In genomic region chr6:31665501-31666336, GRCh38 we compare ENCODE assay signal across 1 cellular context.
TF ChIP-seq lines count a peak whose summit lies in the region.

CSNK2B (plus strand) TSS chr6:31666080; CDS start chr6:31666832, 752 bp downstream.

TF ChIP-seq in GM12878, 131 proteins besides CTCF, POLR2A, EP300 and RAD21 (continued from another document and continues in another):
- TF ChIP-seq, protein P1, sequence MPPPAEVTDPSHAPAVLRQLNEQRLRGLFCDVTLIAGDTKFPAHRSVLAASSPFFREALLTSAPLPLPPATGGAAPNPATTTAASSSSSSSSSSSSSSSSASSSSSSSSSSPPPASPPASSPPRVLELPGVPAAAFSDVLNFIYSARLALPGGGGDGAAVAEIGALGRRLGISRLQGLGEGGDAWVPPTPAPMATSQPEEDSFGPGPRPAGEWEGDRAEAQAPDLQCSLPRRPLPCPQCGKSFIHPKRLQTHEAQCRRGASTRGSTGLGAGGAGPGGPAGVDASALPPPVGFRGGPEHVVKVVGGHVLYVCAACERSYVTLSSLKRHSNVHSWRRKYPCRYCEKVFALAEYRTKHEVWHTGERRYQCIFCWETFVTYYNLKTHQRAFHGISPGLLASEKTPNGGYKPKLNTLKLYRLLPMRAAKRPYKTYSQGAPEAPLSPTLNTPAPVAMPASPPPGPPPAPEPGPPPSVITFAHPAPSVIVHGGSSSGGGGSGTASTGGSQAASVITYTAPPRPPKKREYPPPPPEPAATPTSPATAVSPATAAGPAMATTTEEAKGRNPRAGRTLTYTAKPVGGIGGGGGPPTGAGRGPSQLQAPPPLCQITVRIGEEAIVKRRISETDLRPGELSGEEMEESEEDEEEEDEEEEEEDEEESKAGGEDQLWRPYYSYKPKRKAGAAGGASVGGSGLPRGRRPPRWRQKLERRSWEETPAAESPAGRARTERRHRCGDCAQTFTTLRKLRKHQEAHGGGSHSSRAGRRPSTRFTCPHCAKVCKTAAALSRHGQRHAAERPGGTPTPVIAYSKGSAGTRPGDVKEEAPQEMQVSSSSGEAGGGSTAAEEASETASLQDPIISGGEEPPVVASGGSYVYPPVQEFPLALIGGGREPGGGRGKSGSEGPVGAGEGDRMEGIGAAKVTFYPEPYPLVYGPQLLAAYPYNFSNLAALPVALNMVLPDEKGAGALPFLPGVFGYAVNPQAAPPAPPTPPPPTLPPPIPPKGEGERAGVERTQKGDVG (CRISPR knock-in tag; IDR thresholded peaks at IDR 0.05): no peak
- TF ChIP-seq, protein P2, sequence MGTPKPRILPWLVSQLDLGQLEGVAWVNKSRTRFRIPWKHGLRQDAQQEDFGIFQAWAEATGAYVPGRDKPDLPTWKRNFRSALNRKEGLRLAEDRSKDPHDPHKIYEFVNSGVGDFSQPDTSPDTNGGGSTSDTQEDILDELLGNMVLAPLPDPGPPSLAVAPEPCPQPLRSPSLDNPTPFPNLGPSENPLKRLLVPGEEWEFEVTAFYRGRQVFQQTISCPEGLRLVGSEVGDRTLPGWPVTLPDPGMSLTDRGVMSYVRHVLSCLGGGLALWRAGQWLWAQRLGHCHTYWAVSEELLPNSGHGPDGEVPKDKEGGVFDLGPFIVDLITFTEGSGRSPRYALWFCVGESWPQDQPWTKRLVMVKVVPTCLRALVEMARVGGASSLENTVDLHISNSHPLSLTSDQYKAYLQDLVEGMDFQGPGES (IDR thresholded peaks at IDR 0.05): 0 out of 2 replicates have a peak, but pooled peaks have one; percentile 32
- TF ChIP-seq ATF2 (IDR thresholded peaks at IDR 0.05; ENCODE audit: low read length) (no peak), NBN (IDR thresholded peaks at IDR 0.05) (no peak), HDAC6 (IDR thresholded peaks at IDR 0.05; ENCODE audit: unreplicated experiment) (no peak), GATAD2B (conservative IDR thresholded peaks at IDR 0.05; ENCODE audit: low read depth) (peak; percentile 27; the same call in 1 of the 2 replicates), SUZ12 (IDR thresholded peaks at IDR 0.05; ENCODE audit: unreplicated experiment) (no peak), YY1 (IDR thresholded peaks at IDR 0.05; ENCODE audit: low read depth, low read length) (peak; percentile 84), FOXM1 (IDR thresholded peaks at IDR 0.05; ENCODE audit: low read depth, low read length) (no peak), PAX8 (IDR thresholded peaks at IDR 0.05) (no peak), JUND (IDR thresholded peaks at IDR 0.05; ENCODE audit: low read depth, low read length) (no peak), IRF4 (IDR thresholded peaks at IDR 0.05; ENCODE audit: low read depth, low read length) (no peak), ZZZ3 (IDR thresholded peaks at IDR 0.05; ENCODE audit: control insufficient read depth, insufficient read length, low read depth) (no peak), FOXK2 (IDR thresholded peaks at IDR 0.05) (no peak), CBFB (IDR thresholded peaks at IDR 0.05; ENCODE audit: low read depth) (0 out of 2 replicates have a peak, but pooled peaks have one; percentile 8), CEBPZ (IDR thresholded peaks at IDR 0.05; ENCODE audit: low read depth, low read length) (no peak), CHD1 (IDR thresholded peaks at IDR 0.05; ENCODE audit: low read depth, low read length) (0 out of 2 replicates have a peak, but pooled peaks have one; percentile 40), SKIL (IDR thresholded peaks at IDR 0.05; ENCODE audit: low read depth, poor library complexity, severe bottlenecking) (no peak), RBBP5 (conservative IDR thresholded peaks at IDR 0.05) (no peak), NR2F1 (conservative IDR thresholded peaks at IDR 0.05) (peak; percentile 59), SMARCA5 (IDR thresholded peaks at IDR 0.05) (peak; percentile 24; the same call in 1 of the 2 replicates), CEBPB (IDR thresholded peaks at IDR 0.05; ENCODE audit: borderline replicate concordance in 1 of 2, low read depth in 2 of 2, low read length in 2 of 2) (no peak), REST (IDR thresholded peaks at IDR 0.05; ENCODE audit: low read depth, low read length) (no peak), ZBED1 (IDR thresholded peaks at IDR 0.05; ENCODE audit: borderline replicate concordance) (no peak), YBX1 (IDR thresholded peaks at IDR 0.05) (no peak), HCFC1 (IDR thresholded peaks at IDR 0.05; ENCODE audit: low read length) (peak; percentile 97), MTA3 (IDR thresholded peaks at IDR 0.05; ENCODE audit: borderline replicate concordance, low read length) (no peak), SP1 (IDR thresholded peaks at IDR 0.05; ENCODE audit: low read depth, low read length) (peak; percentile 59), NR2C1 (IDR thresholded peaks at IDR 0.05) (peak; percentile 98), ZNF24 (IDR thresholded peaks at IDR 0.05) (no peak), WRNIP1 (IDR thresholded peaks at IDR 0.05; ENCODE audit: borderline replicate concordance, low read depth, low read length) (no peak), LARP7 (IDR thresholded peaks at IDR 0.05) (peak; percentile 76), FOS (IDR thresholded peaks at IDR 0.05; ENCODE audit: borderline replicate concordance, extremely low read depth, insufficient read length) (no peak), TARDBP (IDR thresholded peaks at IDR 0.05; ENCODE audit: borderline replicate concordance) (peak; percentile 17; the same call in 1 of the 2 replicates), TCF3 (IDR thresholded peaks at IDR 0.05; ENCODE audit: borderline replicate concordance, insufficient read depth, low read depth, low read length) (no peak)
- TF ChIP-seq, protein P3, sequence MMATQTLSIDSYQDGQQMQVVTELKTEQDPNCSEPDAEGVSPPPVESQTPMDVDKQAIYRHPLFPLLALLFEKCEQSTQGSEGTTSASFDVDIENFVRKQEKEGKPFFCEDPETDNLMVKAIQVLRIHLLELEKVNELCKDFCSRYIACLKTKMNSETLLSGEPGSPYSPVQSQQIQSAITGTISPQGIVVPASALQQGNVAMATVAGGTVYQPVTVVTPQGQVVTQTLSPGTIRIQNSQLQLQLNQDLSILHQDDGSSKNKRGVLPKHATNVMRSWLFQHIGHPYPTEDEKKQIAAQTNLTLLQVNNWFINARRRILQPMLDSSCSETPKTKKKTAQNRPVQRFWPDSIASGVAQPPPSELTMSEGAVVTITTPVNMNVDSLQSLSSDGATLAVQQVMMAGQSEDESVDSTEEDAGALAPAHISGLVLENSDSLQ (IDR thresholded peaks at IDR 0.05): peak; percentile 72
- TF ChIP-seq, protein P4, sequence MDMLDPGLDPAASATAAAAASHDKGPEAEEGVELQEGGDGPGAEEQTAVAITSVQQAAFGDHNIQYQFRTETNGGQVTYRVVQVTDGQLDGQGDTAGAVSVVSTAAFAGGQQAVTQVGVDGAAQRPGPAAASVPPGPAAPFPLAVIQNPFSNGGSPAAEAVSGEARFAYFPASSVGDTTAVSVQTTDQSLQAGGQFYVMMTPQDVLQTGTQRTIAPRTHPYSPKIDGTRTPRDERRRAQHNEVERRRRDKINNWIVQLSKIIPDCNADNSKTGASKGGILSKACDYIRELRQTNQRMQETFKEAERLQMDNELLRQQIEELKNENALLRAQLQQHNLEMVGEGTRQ (IDR thresholded peaks at IDR 0.05; ENCODE audit: borderline replicate concordance, low read depth, low read length): peak; percentile 28
- TF ChIP-seq, protein P5, sequence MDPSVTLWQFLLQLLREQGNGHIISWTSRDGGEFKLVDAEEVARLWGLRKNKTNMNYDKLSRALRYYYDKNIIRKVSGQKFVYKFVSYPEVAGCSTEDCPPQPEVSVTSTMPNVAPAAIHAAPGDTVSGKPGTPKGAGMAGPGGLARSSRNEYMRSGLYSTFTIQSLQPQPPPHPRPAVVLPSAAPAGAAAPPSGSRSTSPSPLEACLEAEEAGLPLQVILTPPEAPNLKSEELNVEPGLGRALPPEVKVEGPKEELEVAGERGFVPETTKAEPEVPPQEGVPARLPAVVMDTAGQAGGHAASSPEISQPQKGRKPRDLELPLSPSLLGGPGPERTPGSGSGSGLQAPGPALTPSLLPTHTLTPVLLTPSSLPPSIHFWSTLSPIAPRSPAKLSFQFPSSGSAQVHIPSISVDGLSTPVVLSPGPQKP (IDR thresholded peaks at IDR 0.05; ENCODE audit: low read depth, low read length): peak; percentile 78
- TF ChIP-seq, protein P6, sequence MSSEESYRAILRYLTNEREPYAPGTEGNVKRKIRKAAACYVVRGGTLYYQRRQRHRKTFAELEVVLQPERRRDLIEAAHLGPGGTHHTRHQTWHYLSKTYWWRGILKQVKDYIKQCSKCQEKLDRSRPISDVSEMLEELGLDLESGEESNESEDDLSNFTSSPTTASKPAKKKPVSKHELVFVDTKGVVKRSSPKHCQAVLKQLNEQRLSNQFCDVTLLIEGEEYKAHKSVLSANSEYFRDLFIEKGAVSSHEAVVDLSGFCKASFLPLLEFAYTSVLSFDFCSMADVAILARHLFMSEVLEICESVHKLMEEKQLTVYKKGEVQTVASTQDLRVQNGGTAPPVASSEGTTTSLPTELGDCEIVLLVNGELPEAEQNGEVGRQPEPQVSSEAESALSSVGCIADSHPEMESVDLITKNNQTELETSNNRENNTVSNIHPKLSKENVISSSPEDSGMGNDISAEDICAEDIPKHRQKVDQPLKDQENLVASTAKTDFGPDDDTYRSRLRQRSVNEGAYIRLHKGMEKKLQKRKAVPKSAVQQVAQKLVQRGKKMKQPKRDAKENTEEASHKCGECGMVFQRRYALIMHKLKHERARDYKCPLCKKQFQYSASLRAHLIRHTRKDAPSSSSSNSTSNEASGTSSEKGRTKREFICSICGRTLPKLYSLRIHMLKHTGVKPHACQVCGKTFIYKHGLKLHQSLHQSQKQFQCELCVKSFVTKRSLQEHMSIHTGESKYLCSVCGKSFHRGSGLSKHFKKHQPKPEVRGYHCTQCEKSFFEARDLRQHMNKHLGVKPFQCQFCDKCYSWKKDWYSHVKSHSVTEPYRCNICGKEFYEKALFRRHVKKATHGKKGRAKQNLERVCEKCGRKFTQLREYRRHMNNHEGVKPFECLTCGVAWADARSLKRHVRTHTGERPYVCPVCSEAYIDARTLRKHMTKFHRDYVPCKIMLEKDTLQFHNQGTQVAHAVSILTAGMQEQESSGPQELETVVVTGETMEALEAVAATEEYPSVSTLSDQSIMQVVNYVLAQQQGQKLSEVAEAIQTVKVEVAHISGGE (CRISPR knock-in tag; IDR thresholded peaks at IDR 0.05): no peak
